ENCODE assay signal across 29 cellular contexts in genomic region chr5:107598958-107599357, GRCh38.
"Had no signal": no experiment of that assay in that cellular context is flagged by ENCODE, and none has a peak within 500 bp of the region (broad histone marks: within the 10 kb centered on the region; RNA-seq: fewer than 3 reads in every experiment).

No MANE protein-coding gene starts in this region.

- H3K4me1 Mint-ChIP-seq: activated B cell treated with CpG ODN at 0.5 μM for 24 hours; activated CD8-positive, alpha-beta memory T cell treated with anti-CD3 and anti-CD28 coated beads, Interleukin-2, amount 10 ng/mL, durations not matched to agents 7 days and 5 days; activated naive CD4-positive, alpha-beta T cell treated with anti-CD3 and anti-CD28 coated beads, Interleukin-2, amount 50 U/mL, for 24 hours; activated naive CD8-positive, alpha-beta T cell treated with anti-CD3 and anti-CD28 coated beads, Interleukin-2, amount 50 U/mL, for 24 hours; naive B cell; stimulated activated effector memory CD8-positive, alpha-beta T cell treated with anti-CD3 and anti-CD28 coated beads, Interleukin-12 subunit alpha, Interleukin-12 subunit beta, amount 100 ng/mL, for 72 hours; stimulated activated naive CD8-positive, alpha-beta T cell treated with anti-CD3 and anti-CD28 coated beads, Interleukin-15, amount 100 ng/mL, for 72 hours had no signal

- H3K4me3 ChIP-seq: esophagus muscularis mucosa, heart right ventricle, pancreas, prostate gland, sigmoid colon, thyroid gland, upper lobe of left lung, vagina had no signal

- H3K27me3 Mint-ChIP-seq: activated B cell treated with CpG ODN at 0.5 μM for 24 hours, naive B cell had no signal

- H3K36me3 Mint-ChIP-seq: activated CD8-positive, alpha-beta memory T cell treated with anti-CD3 and anti-CD28 coated beads, Interleukin-2, amount 10 ng/mL, durations not matched to agents 7 days and 5 days; activated naive CD4-positive, alpha-beta T cell treated with anti-CD3 and anti-CD28 coated beads, Interleukin-2, amount 50 U/mL, for 24 hours; naive B cell; stimulated activated effector memory CD8-positive, alpha-beta T cell treated with anti-CD3 and anti-CD28 coated beads, Interleukin-12 subunit alpha, Interleukin-12 subunit beta, amount 100 ng/mL, for 72 hours had no signal

- H3K4me1 ChIP-seq: foreskin keratinocyte, pancreas, prostate gland, sigmoid colon, thyroid gland had no signal

- H3K4me3 Mint-ChIP-seq: activated B cell treated with CpG ODN at 0.5 μM for 24 hours; activated CD8-positive, alpha-beta memory T cell treated with anti-CD3 and anti-CD28 coated beads, Interleukin-2, amount 10 ng/mL, durations not matched to agents 7 days and 5 days; activated CD8-positive, alpha-beta T cell treated with anti-CD3 and anti-CD28 coated beads, Interleukin-2, amount 10 ng/mL, durations not matched to agents 7 days and 5 days; activated naive CD4-positive, alpha-beta T cell treated with anti-CD3 and anti-CD28 coated beads, Interleukin-2, amount 50 U/mL, for 24 hours; activated naive CD8-positive, alpha-beta T cell treated with anti-CD3 and anti-CD28 coated beads, Interleukin-2, amount 50 U/mL, for 24 hours; endodermal cell; naive B cell; nephron progenitor cell; stimulated activated effector memory CD8-positive, alpha-beta T cell treated with anti-CD3 and anti-CD28 coated beads, Interleukin-12 subunit alpha, Interleukin-12 subunit beta, amount 100 ng/mL, for 72 hours; stimulated activated naive CD8-positive, alpha-beta T cell treated with anti-CD3 and anti-CD28 coated beads, Interleukin-15, amount 100 ng/mL, for 72 hours had no signal

- H3K27ac Mint-ChIP-seq: activated B cell treated with CpG ODN at 0.5 μM for 24 hours; activated CD8-positive, alpha-beta memory T cell treated with anti-CD3 and anti-CD28 coated beads, Interleukin-2, amount 10 ng/mL, durations not matched to agents 7 days and 5 days; activated CD8-positive, alpha-beta T cell treated with anti-CD3 and anti-CD28 coated beads, Interleukin-2, amount 10 ng/mL, durations not matched to agents 7 days and 5 days; activated naive CD4-positive, alpha-beta T cell treated with anti-CD3 and anti-CD28 coated beads, Interleukin-2, amount 50 U/mL, for 24 hours; activated naive CD8-positive, alpha-beta T cell treated with anti-CD3 and anti-CD28 coated beads, Interleukin-2, amount 50 U/mL, for 24 hours; activated T-helper 2 cell treated with anti-CD3 and anti-CD28 coated beads, Interferon-gamma antibody, Interleukin-2, Interleukin-4, amounts not matched to agents 10 μg/mL and 5 μg/mL and 100 μg/mL, durations not matched to agents 14 hours and 24 hours and 36 hours; endodermal cell; naive B cell; nephron progenitor cell; stimulated activated effector memory CD8-positive, alpha-beta T cell treated with anti-CD3 and anti-CD28 coated beads, Interleukin-12 subunit alpha, Interleukin-12 subunit beta, amount 100 ng/mL, for 72 hours; stimulated activated naive CD8-positive, alpha-beta T cell treated with anti-CD3 and anti-CD28 coated beads, Interleukin-15, amount 100 ng/mL, for 72 hours had no signal

- H3K9me3 ChIP-seq: esophagus muscularis mucosa, heart right ventricle, pancreas, prostate gland, sigmoid colon, thyroid gland, upper lobe of left lung, vagina had no signal

- H3K27ac ChIP-seq: esophagus muscularis mucosa, foreskin keratinocyte, pancreas, prostate gland, sigmoid colon, thyroid gland, upper lobe of left lung, vagina had no signal

- FAIRE-seq: pancreas, small intestine had no signal

- H3K9me3 Mint-ChIP-seq: activated B cell treated with CpG ODN at 0.5 μM for 24 hours; activated naive CD4-positive, alpha-beta T cell treated with anti-CD3 and anti-CD28 coated beads, Interleukin-2, amount 50 U/mL, for 24 hours; activated naive CD8-positive, alpha-beta T cell treated with anti-CD3 and anti-CD28 coated beads, Interleukin-2, amount 50 U/mL, for 24 hours; activated T-helper 2 cell treated with anti-CD3 and anti-CD28 coated beads, Interferon-gamma antibody, Interleukin-2, Interleukin-4, amounts not matched to agents 10 μg/mL and 5 μg/mL and 100 μg/mL, durations not matched to agents 14 hours and 24 hours and 36 hours; endodermal cell; nephron progenitor cell; stimulated activated effector memory CD8-positive, alpha-beta T cell treated with anti-CD3 and anti-CD28 coated beads, Interleukin-12 subunit alpha, Interleukin-12 subunit beta, amount 100 ng/mL, for 72 hours; stimulated activated naive CD8-positive, alpha-beta T cell treated with anti-CD3 and anti-CD28 coated beads, Interleukin-15, amount 100 ng/mL, for 72 hours had no signal

- ATAC-seq: activated CD8-positive, alpha-beta memory T cell treated with anti-CD3 and anti-CD28 coated beads, Interleukin-2, amount 10 ng/mL, durations not matched to agents 7 days and 5 days; activated CD8-positive, alpha-beta T cell treated with anti-CD3 and anti-CD28 coated beads, Interleukin-2, amount 10 ng/mL, durations not matched to agents 7 days and 5 days; activated naive CD8-positive, alpha-beta T cell treated with anti-CD3 and anti-CD28 coated beads, Interleukin-2, amount 50 U/mL, for 24 hours; foreskin keratinocyte; heart right ventricle; left ventricle myocardium superior; pancreas; stimulated activated effector memory CD8-positive, alpha-beta T cell treated with anti-CD3 and anti-CD28 coated beads, Interleukin-12 subunit alpha, Interleukin-12 subunit beta, amount 100 ng/mL, for 72 hours; stimulated activated naive CD8-positive, alpha-beta T cell treated with anti-CD3 and anti-CD28 coated beads, Interleukin-15, amount 100 ng/mL, for 72 hours had no signal

- H3K27me3 ChIP-seq: esophagus muscularis mucosa, foreskin keratinocyte, heart right ventricle, pancreas, sigmoid colon, thyroid gland, upper lobe of left lung, vagina had no signal

- DNase-seq: activated B cell treated with CpG ODN at 0.5 μM for 24 hours; activated CD4-positive, alpha-beta T cell treated with anti-CD3 and anti-CD28 coated beads, Interleukin-2, amount 50 U/mL, for 1 hour; activated CD8-positive, alpha-beta memory T cell treated with anti-CD3 and anti-CD28 coated beads, Interleukin-2, amount 10 ng/mL, durations not matched to agents 7 days and 5 days; activated CD8-positive, alpha-beta T cell treated with anti-CD3 and anti-CD28 coated beads, Interleukin-2, amount 10 ng/mL, durations not matched to agents 7 days and 5 days; activated naive CD8-positive, alpha-beta T cell treated with anti-CD3 and anti-CD28 coated beads, Interleukin-2, amount 50 U/mL, for 24 hours; activated T-cell treated with anti-CD3 and anti-CD28 coated beads, Interleukin-2, amount 50 U/mL, for 48 hours; amygdala; central memory CD4-positive, alpha-beta T cell; endodermal cell; foreskin keratinocyte; heart right ventricle; left ventricle myocardium superior; mammary epithelial cell; naive B cell; nephron progenitor cell; pancreas; retina; sigmoid colon; small intestine; stimulated activated CD4-positive, alpha-beta T cell treated with anti-CD3 and anti-CD28 coated beads, Interleukin-4, amount 100 ng/mL, for 24 hours; stimulated activated naive CD8-positive, alpha-beta T cell treated with anti-CD3 and anti-CD28 coated beads, Interleukin-15, amount 100 ng/mL, for 72 hours; thyroid gland; upper lobe of left lung had no signal

- H3K36me3 ChIP-seq: esophagus muscularis mucosa, heart right ventricle, pancreas, prostate gland, sigmoid colon, thyroid gland, upper lobe of left lung, vagina had no signal
